ENCODE assay signal across 1 cellular context in genomic region chr2:11465485-11466306, GRCh38.
TF ChIP-seq lines count a peak whose summit lies in the region.

Gene E2F6, minus strand, starts transcription at chr2:11466161. Its CDS starts 282 bp downstream, at chr2:11465879.

TF ChIP-seq in HEK293, 187 proteins besides CTCF, POLR2A, EP300 and RAD21 (continued from another document and continues in another):
- TF ChIP-seq ZNF391 (tag by site-specific recombination; IDR thresholded peaks at IDR 0.05; ENCODE audit: borderline replicate concordance, low read depth) (no peak; the same call in 1 of the 2 replicates), ZNF341 (tag by site-specific recombination; IDR thresholded peaks at IDR 0.05; ENCODE audit: low read depth) (peak; percentile 35; the same call in 1 of the 2 replicates), HOXD13 (CRISPR knock-in tag; IDR thresholded peaks at IDR 0.05; ENCODE audit: borderline replicate concordance) (peak; percentile 53; the same call in 1 of the 2 replicates), ZFP37 (tag by site-specific recombination; IDR thresholded peaks at IDR 0.05) (peak; percentile 70; the same call in 1 of the 2 replicates), ZNF239 (tag by site-specific recombination; IDR thresholded peaks at IDR 0.05) (no peak), ZFP3 (tag by site-specific recombination; IDR thresholded peaks at IDR 0.05; ENCODE audit: low read depth) (no peak), ZNF626 (tag by site-specific recombination; IDR thresholded peaks at IDR 0.05) (no peak), YY2 (tag by site-specific recombination; IDR thresholded peaks at IDR 0.05) (0 out of 2 replicates have a peak, but pooled peaks have one; percentile 40), ZNF16 (tag by site-specific recombination; IDR thresholded peaks at IDR 0.05; ENCODE audit: low read depth) (no peak), ZNF404 (tag by site-specific recombination; IDR thresholded peaks at IDR 0.05) (no peak), ZEB2 (tag by site-specific recombination; IDR thresholded peaks at IDR 0.05) (peak; percentile 50; the same call in 1 of the 2 replicates), ZFP41 (tag by site-specific recombination; IDR thresholded peaks at IDR 0.05; ENCODE audit: borderline replicate concordance) (no peak), ZBTB17 (tag by site-specific recombination; IDR thresholded peaks at IDR 0.05) (peak; percentile 86), ZNF302 (tag by site-specific recombination; IDR thresholded peaks at IDR 0.05; ENCODE audit: low read depth) (no peak), ZBTB8A (tag by site-specific recombination; IDR thresholded peaks at IDR 0.05) (peak; percentile 90), PRDM10 (tag by site-specific recombination; IDR thresholded peaks at IDR 0.05) (peak; percentile 65), ZNF184 (tag by site-specific recombination; IDR thresholded peaks at IDR 0.05) (0 out of 2 replicates have a peak, but pooled peaks have one; percentile 59), KLF10 (tag by site-specific recombination; IDR thresholded peaks at IDR 0.05) (peak; percentile 31; the same call in 1 of the 2 replicates), KLF16 (tag by site-specific recombination; IDR thresholded peaks at IDR 0.05) (peak; percentile 71), RBAK (tag by site-specific recombination; IDR thresholded peaks at IDR 0.05) (no peak), ZBTB26 (tag by site-specific recombination; optimal IDR thresholded peaks at IDR 0.05) (peak; percentile 90), KLF1 (tag by site-specific recombination; IDR thresholded peaks at IDR 0.05) (0 out of 2 replicates have a peak, but pooled peaks have one; percentile 18), HOXC10 (CRISPR knock-in tag; IDR thresholded peaks at IDR 0.05) (no peak), ZNF335 (tag by site-specific recombination; conservative IDR thresholded peaks at IDR 0.05) (0 out of 2 replicates have a peak, but pooled peaks have one; percentile 1), ZBTB48 (tag by site-specific recombination; IDR thresholded peaks at IDR 0.05) (0 out of 2 replicates have a peak, but pooled peaks have one; percentile 21), ZNF777 (tag by site-specific recombination; IDR thresholded peaks at IDR 0.05; ENCODE audit: borderline replicate concordance) (peak; percentile 88; the same call in 1 of the 2 replicates), KLF9 (tag by site-specific recombination; IDR thresholded peaks at IDR 0.05; ENCODE audit: low read depth) (peak; percentile 65; the same call in 1 of the 2 replicates), KLF8 (tag by site-specific recombination; IDR thresholded peaks at IDR 0.05) (peak; percentile 82), ZNF394 (tag by site-specific recombination; IDR thresholded peaks at IDR 0.05; ENCODE audit: borderline replicate concordance) (no peak; the same call in 1 of the 2 replicates), PRDM1 (tag by site-specific recombination; IDR thresholded peaks at IDR 0.05) (no peak), ZSCAN4 (tag by site-specific recombination; IDR thresholded peaks at IDR 0.05) (no peak), ZBTB7A (tag by site-specific recombination; IDR thresholded peaks at IDR 0.05; ENCODE audit: low read depth) (peak; percentile 68), ZNF529 (tag by site-specific recombination; IDR thresholded peaks at IDR 0.05; ENCODE audit: insufficient replicate concordance) (no peak), IKZF3 (tag by site-specific recombination; IDR thresholded peaks at IDR 0.05) (peak; percentile 96), ZNF174 (tag by site-specific recombination; IDR thresholded peaks at IDR 0.05) (no peak), ZNF488 (tag by site-specific recombination; IDR thresholded peaks at IDR 0.05) (no peak), ZSCAN23 (tag by site-specific recombination; IDR thresholded peaks at IDR 0.05) (0 out of 2 replicates have a peak, but pooled peaks have one; percentile 48), ZNF76 (tag by site-specific recombination; IDR thresholded peaks at IDR 0.05; ENCODE audit: borderline replicate concordance, low read depth) (peak; percentile 59), ZSCAN30 (tag by site-specific recombination; IDR thresholded peaks at IDR 0.05) (peak; percentile 55; the same call in 1 of the 2 replicates), ZNF701 (tag by site-specific recombination; IDR thresholded peaks at IDR 0.05) (no peak), GLIS1 (tag by site-specific recombination; IDR thresholded peaks at IDR 0.05) (peak; percentile 9; the same call in 1 of the 2 replicates), MYNN (tag by site-specific recombination; IDR thresholded peaks at IDR 0.05; ENCODE audit: borderline replicate concordance) (0 out of 2 replicates have a peak, but pooled peaks have one; percentile 19), ZNF830 (tag by site-specific recombination; IDR thresholded peaks at IDR 0.05; ENCODE audit: low read depth) (no peak), ZFP69B (tag by site-specific recombination; IDR thresholded peaks at IDR 0.05) (peak; percentile 65), PRDM4 (tag by site-specific recombination; IDR thresholded peaks at IDR 0.05) (peak; percentile 26; the same call in 1 of the 2 replicates)
- TF ChIP-seq, protein P1, sequence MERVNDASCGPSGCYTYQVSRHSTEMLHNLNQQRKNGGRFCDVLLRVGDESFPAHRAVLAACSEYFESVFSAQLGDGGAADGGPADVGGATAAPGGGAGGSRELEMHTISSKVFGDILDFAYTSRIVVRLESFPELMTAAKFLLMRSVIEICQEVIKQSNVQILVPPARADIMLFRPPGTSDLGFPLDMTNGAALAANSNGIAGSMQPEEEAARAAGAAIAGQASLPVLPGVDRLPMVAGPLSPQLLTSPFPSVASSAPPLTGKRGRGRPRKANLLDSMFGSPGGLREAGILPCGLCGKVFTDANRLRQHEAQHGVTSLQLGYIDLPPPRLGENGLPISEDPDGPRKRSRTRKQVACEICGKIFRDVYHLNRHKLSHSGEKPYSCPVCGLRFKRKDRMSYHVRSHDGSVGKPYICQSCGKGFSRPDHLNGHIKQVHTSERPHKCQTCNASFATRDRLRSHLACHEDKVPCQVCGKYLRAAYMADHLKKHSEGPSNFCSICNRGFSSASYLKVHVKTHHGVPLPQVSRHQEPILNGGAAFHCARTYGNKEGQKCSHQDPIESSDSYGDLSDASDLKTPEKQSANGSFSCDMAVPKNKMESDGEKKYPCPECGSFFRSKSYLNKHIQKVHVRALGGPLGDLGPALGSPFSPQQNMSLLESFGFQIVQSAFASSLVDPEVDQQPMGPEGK (tag by site-specific recombination; IDR thresholded peaks at IDR 0.05), result no peak; the same call in none of the 2 replicates
- TF ChIP-seq, protein P2, sequence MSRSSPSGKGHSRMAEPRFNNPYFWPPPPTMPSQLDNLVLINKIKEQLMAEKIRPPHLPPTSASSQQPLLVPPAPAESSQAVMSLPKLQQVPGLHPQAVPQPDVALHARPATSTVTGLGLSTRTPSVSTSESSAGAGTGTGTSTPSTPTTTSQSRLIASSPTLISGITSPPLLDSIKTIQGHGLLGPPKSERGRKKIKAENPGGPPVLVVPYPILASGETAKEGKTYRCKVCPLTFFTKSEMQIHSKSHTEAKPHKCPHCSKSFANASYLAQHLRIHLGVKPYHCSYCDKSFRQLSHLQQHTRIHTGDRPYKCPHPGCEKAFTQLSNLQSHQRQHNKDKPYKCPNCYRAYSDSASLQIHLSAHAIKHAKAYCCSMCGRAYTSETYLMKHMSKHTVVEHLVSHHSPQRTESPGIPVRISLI (tag by site-specific recombination; IDR thresholded peaks at IDR 0.05), result peak; percentile 76
- TF ChIP-seq, protein P3, sequence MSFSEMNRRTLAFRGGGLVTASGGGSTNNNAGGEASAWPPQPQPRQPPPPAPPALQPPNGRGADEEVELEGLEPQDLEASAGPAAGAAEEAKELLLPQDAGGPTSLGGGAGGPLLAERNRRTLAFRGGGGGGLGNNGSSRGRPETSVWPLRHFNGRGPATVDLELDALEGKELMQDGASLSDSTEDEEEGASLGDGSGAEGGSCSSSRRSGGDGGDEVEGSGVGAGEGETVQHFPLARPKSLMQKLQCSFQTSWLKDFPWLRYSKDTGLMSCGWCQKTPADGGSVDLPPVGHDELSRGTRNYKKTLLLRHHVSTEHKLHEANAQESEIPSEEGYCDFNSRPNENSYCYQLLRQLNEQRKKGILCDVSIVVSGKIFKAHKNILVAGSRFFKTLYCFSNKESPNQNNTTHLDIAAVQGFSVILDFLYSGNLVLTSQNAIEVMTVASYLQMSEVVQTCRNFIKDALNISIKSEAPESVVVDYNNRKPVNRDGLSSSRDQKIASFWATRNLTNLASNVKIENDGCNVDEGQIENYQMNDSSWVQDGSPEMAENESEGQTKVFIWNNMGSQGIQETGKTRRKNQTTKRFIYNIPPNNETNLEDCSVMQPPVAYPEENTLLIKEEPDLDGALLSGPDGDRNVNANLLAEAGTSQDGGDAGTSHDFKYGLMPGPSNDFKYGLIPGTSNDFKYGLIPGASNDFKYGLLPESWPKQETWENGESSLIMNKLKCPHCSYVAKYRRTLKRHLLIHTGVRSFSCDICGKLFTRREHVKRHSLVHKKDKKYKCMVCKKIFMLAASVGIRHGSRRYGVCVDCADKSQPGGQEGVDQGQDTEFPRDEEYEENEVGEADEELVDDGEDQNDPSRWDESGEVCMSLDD (tag by site-specific recombination; IDR thresholded peaks at IDR 0.05), result peak; percentile 76
- TF ChIP-seq, protein P4, sequence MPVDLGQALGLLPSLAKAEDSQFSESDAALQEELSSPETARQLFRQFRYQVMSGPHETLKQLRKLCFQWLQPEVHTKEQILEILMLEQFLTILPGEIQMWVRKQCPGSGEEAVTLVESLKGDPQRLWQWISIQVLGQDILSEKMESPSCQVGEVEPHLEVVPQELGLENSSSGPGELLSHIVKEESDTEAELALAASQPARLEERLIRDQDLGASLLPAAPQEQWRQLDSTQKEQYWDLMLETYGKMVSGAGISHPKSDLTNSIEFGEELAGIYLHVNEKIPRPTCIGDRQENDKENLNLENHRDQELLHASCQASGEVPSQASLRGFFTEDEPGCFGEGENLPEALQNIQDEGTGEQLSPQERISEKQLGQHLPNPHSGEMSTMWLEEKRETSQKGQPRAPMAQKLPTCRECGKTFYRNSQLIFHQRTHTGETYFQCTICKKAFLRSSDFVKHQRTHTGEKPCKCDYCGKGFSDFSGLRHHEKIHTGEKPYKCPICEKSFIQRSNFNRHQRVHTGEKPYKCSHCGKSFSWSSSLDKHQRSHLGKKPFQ (tag by site-specific recombination; IDR thresholded peaks at IDR 0.05), result no peak
